In the genomic region with DNA sequence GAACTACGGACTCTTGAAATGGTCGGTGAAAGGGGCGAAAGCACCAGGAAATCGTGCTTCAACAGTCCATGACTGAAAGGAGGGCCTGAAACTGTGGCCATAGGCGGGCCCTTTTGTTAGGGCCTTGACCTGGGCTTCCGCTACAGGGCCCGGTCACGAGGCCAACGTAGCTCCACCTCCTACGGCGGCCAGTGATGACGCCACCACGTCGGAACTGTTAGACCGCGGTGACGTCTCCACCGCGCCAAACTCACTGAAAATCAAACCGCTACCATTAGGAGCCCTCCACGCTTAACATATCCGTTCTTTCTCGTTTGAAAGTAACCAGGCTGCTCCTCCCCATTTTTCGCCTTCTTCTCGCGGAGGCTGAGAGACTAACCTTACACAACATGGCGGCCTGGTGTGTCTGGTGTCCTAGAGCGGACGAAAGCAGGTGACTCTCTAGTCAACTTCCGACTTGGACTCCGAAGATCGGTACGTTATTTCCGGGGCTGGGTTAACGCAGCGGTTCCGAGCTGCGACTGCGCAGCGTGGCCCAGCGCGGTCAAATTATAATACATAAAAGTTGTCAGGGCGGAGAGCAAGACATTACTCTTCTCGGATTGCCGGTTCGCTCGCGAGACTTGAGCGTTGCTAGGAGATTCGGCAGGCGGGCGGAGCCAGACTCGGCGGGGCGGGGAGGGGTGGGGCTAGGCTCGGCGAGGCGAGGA, we compare ENCODE assay signal across 8 cellular contexts.
A peak's percentile ranks its signal among the peaks of the same experiment; 100 is the strongest.
DNase-seq lines count a peak whose midpoint lies in the region; ATAC-seq and TF ChIP-seq lines count a peak whose summit lies in the region.

No MANE protein-coding gene starts in this region.

- peak overlapping the region; percentile 78 to 90 (median 87) for H3K4me2 ChIP-seq in BLaER1 treated with 17β-estradiol and CSF1 and Interleukin-3, amounts not matched to agents 10 nM and 100 nM

- DNase-seq in NCI-H524 (lab: John Stamatoyannopoulos, UW) (peak; percentile 88 to 98), coronary artery (ENCODE audit: low spot score) (peak; percentile 98)
- DNase-seq in activated CD4-positive, alpha-beta T cell treated with anti-CD3 and anti-CD28 coated beads for 4 hours = peak; percentile 97 to 98
- peak; percentile 93 to 94 (median 93) for DNase-seq in stimulated activated CD4-positive, alpha-beta T cell treated with anti-CD3 and anti-CD28 coated beads, Interleukin-1b, Interleukin-23, amount 100 ng/mL, for 24 hours (ENCODE audit: low read depth in 4 of 4, low spot score in 1 of 4)

- peaks cover 0 to 55% (median 17%) of the 10 kb centered on the region in 11 experiments; a peak in 14 of 22 replicates for H3K36me3 ChIP-seq in BLaER1 treated with 17β-estradiol and CSF1 and Interleukin-3, amounts not matched to agents 10 nM and 100 nM

- H3K9me3 ChIP-seq in BLaER1 treated with 17β-estradiol and CSF1 and Interleukin-3, amounts not matched to agents 10 nM and 100 nM (replicated peaks in 1 of 11) = no peaks in the 10 kb centered on the region; a peak in 4 of 22 replicates

- no peak for TF ChIP-seq CTCF in coronary artery (IDR thresholded peaks at IDR 0.05)

- H3K4me1 ChIP-seq in BLaER1 treated with 17β-estradiol and CSF1 and Interleukin-3, amounts not matched to agents 10 nM and 100 nM = peaks cover 23 to 51% (median 41%) of the 10 kb centered on the region in 10 experiments

- peaks cover 29 to 44% (median 38%) of the 10 kb centered on the region in 11 experiments; a peak in 21 of 22 replicates for H4K20me1 ChIP-seq in BLaER1 treated with 17β-estradiol and CSF1 and Interleukin-3, amounts not matched to agents 10 nM and 100 nM

- H3K27me3 ChIP-seq in BLaER1 treated with 17β-estradiol and CSF1 and Interleukin-3, amounts not matched to agents 10 nM and 100 nM = no peaks in the 10 kb centered on the region
- H3K27me3 ChIP-seq in layer of hippocampus (ENCODE audit: control insufficient read depth, insufficient read depth, low read length) = no peaks in the 10 kb centered on the region

- peak overlapping the region; percentile 95 to 100 (median 98) for H3K27ac ChIP-seq in BLaER1 treated with 17β-estradiol and CSF1 and Interleukin-3, amounts not matched to agents 10 nM and 100 nM
- H3K27ac ChIP-seq in coronary artery (peak overlapping the region; percentile 95 to 97), layer of hippocampus (ENCODE audit: low read depth, low read length) (peak overlapping the region; percentile 100)

- H3K4me3 ChIP-seq in BLaER1 treated with 17β-estradiol and CSF1 and Interleukin-3, amounts not matched to agents 10 nM and 100 nM = peak overlapping the region; percentile 84 to 99 (median 96)
- peak overlapping the region; percentile 80 for H3K4me3 ChIP-seq in coronary artery

- peak overlapping the region; percentile 88 to 100 (median 96) for H3K9ac ChIP-seq in BLaER1 treated with 17β-estradiol and CSF1 and Interleukin-3, amounts not matched to agents 10 nM and 100 nM

- ATAC-seq in GM19324 (IDR thresholded peaks at IDR 0.05; ENCODE audit: low FRiP score, unreplicated experiment) (peak; percentile 88), HG03457 (IDR thresholded peaks at IDR 0.05; ENCODE audit: unreplicated experiment) (peak; percentile 68)

Comparison
In these comparisons a context has a peak if more than half of its experiments do, and no peak if none do; other contexts are left out.
1. Peak in every context shown above with its lines: DNase-seq, ATAC-seq, H3K4me3 ChIP-seq and H3K27ac ChIP-seq.